ENCODE assay signal across 8 cellular contexts in genomic region chr6:75934643-75935472, GRCh38.
DNase-seq lines count a peak whose midpoint lies in the region; ATAC-seq, FAIRE-seq and TF ChIP-seq lines count a peak whose summit lies in the region.

No MANE protein-coding gene starts in this region.

- CTCF ChIA-PET in activated CD4-positive, alpha-beta T cell treated with anti-CD3 and anti-CD28 coated beads for 36 hours (lab: Charles Lee) = interaction anchor here (0.6 to 1.5 kb wide), 7 partner anchors 12 to 1522 kb away, joined by 3 to 5 read pairs (median 4); no protein-coding TSS in a partner anchor
- CTCF ChIA-PET in GM12878 (lab: Yijun Ruan, JAX) = interaction anchor here (0.6 to 7.3 kb wide), 22 partner anchors 9 to 1523 kb away, joined by 3 to 75 read pairs (median 4); no protein-coding TSS in a partner anchor

- H3K27ac Mint-ChIP-seq in activated CD4-positive, alpha-beta T cell treated with anti-CD3 and anti-CD28 coated beads for 36 hours = no peak overlapping the region

- no peak overlapping the region for H3K9ac ChIP-seq in GM12878 (ENCODE audit: control insufficient read depth, insufficient read depth, low read length)

- H4K20me1 ChIP-seq in GM12878 (ENCODE audit: control insufficient read depth, insufficient read depth) = no peaks in the 10 kb centered on the region

- POLR2A ChIA-PET in activated CD4-positive, alpha-beta T cell treated with anti-CD3 and anti-CD28 coated beads for 36 hours (lab: Charles Lee) = no interaction called here
- POLR2A ChIA-PET in GM12878 (lab: Charles Lee) = no interaction called here

- no peaks in the 10 kb centered on the region for H3K79me2 ChIP-seq in GM12878 (ENCODE audit: control insufficient read depth, insufficient read depth, low read length)

- no peaks in the 10 kb centered on the region for H3K9me3 ChIP-seq in GM12878 (replicated peaks; ENCODE audit: control insufficient read depth, insufficient read depth, low read length)

- H3K36me3 Mint-ChIP-seq in activated CD4-positive, alpha-beta T cell treated with anti-CD3 and anti-CD28 coated beads for 36 hours (ENCODE audit: low read depth) = no peaks in the 10 kb centered on the region

- TF ChIP-seq CTCF in GM12878 (IDR thresholded peaks at IDR 0.05 in 2 of 3, conservative IDR thresholded peaks at IDR 0.05 in 1 of 3; ENCODE audit: control insufficient read depth in 2 of 3, extremely low read depth in 1 of 3, insufficient read depth in 1 of 3, low read depth in 3 of 3, low read length in 3 of 3) (peak; percentile 74 to 84 (median 76)), retinal pigment epithelial cell (conservative IDR thresholded peaks at IDR 0.05; ENCODE audit: low read depth, low read length) (peak; percentile 79)

- no TSS peak for BruUV-seq in GM12878 (replicated peaks; lab: Mats Ljungman, UMichigan)

- peak; percentile 49 for ATAC-seq in activated CD4-positive, alpha-beta T cell treated with anti-CD3 and anti-CD28 coated beads for 36 hours
- ATAC-seq in GM21825 (IDR thresholded peaks at IDR 0.05; ENCODE audit: unreplicated experiment) = peak; percentile 80
- peak; percentile 86 for ATAC-seq in GM12878

- DNase-seq in activated CD4-positive, alpha-beta T cell treated with anti-CD3 and anti-CD28 coated beads for 36 hours = peak; percentile 36
- no peak for DNase-seq in activated CD4-positive, alpha-beta T cell treated with anti-CD3 and anti-CD28 coated beads, Interleukin-2, amount 50 U/mL, for 4 hours
- peak; percentile 23 for DNase-seq in OCI-M2 (lab: John Stamatoyannopoulos, UW; ENCODE audit: unreplicated experiment)
- peak; percentile 16 for DNase-seq in GM12878 (ENCODE audit: low read depth, low spot score)
- DNase-seq in iPS DF 19.7 (ENCODE audit: low read depth, low spot score) = peak; percentile 64
- peak; percentile 25 for DNase-seq in retinal pigment epithelial cell (ENCODE audit: low read depth)

- no peaks in the 10 kb centered on the region for H3K36me3 ChIP-seq in GM12878 (ENCODE audit: control insufficient read depth in 2 of 2, insufficient read depth in 2 of 2, low read length in 1 of 2)

- peak; percentile 78 for FAIRE-seq in GM12878 (lab: Jason Lieb, UNC)

- SMC1A ChIA-PET in GM12878 (lab: Charles Lee; ENCODE audit: uncharacterized antibody, unreplicated experiment) = interaction anchor here (0.9 to 4.0 kb wide), 9 partner anchors 12 to 926 kb away, joined by 3 to 19 read pairs (median 4); no protein-coding TSS in a partner anchor

- H2AFZ ChIP-seq in GM12878 (ENCODE audit: control insufficient read depth, low read depth, low read length) = peak overlapping the region; percentile 72

- intact Hi-C loops in activated CD4-positive, alpha-beta T cell treated with anti-CD3 and anti-CD28 coated beads for 36 hours (cut with DNase I, micrococcal nuclease) = loop anchor here (1.0 to 5.0 kb wide), 3 partner anchors 927 to 1522 kb away; no protein-coding TSS in a partner anchor
- intact Hi-C loops in GM12878 (cut with micrococcal nuclease; ENCODE audit: unreplicated experiment) = loop anchor here (2.0 to 10.0 kb wide), 6 partner anchors 232 to 1530 kb away; partner anchors contain the start of gene HTR1B

- peak overlapping the region; percentile 95 for H3K4me2 ChIP-seq in GM12878 (ENCODE audit: control insufficient read depth, insufficient read depth)

- in situ Hi-C loops in GM12878 (cut with MboI) = loop anchor here (10.0 to 25.0 kb wide), 2 partner anchors 927 to 1530 kb away; partner anchors contain the start of gene HTR1B

- no peak for TF ChIP-seq POLR2A in GM12878 (IDR thresholded peaks at IDR 0.05; ENCODE audit: low read depth, low read length)

- H3K4me3 ChIP-seq in GM12878 (peak overlapping the region; percentile 14; the same call in 1 of the 2 replicates), retinal pigment epithelial cell (ENCODE audit: low read length) (peak overlapping the region; percentile 53)

- no peak overlapping the region for H3K27ac ChIP-seq in GM12878 (ENCODE audit: control insufficient read depth, insufficient read depth)

- TF ChIP-seq RAD21 in Ishikawa (IDR thresholded peaks at IDR 0.05; ENCODE audit: low read depth) (peak; percentile 86), GM12878 (IDR thresholded peaks at IDR 0.05; ENCODE audit: insufficient read depth, low read depth, low read length) (peak; percentile 84)

- no peaks in the 10 kb centered on the region; the same call in 1 of the 2 replicates for H3K4me1 ChIP-seq in GM12878 (ENCODE audit: control insufficient read depth, insufficient read depth, low read length)

- no peaks in the 10 kb centered on the region for H3K9me3 Mint-ChIP-seq in activated CD4-positive, alpha-beta T cell treated with anti-CD3 and anti-CD28 coated beads for 36 hours (ENCODE audit: low read depth)

- H3K27me3 Mint-ChIP-seq in activated CD4-positive, alpha-beta T cell treated with anti-CD3 and anti-CD28 coated beads for 36 hours = peaks cover 20% of the 10 kb centered on the region

- peaks cover 0 to 2% of the 10 kb centered on the region in 2 experiments; a peak in 1 of 4 replicates for H3K27me3 ChIP-seq in GM12878 (replicated peaks in 1 of 2; ENCODE audit: control insufficient read depth in 2 of 2, insufficient read depth in 2 of 2, low read length in 1 of 2)

- H3K4me3 Mint-ChIP-seq in activated CD4-positive, alpha-beta T cell treated with anti-CD3 and anti-CD28 coated beads for 36 hours = peak overlapping the region; percentile 0

- TF ChIP-seq EP300 in Ishikawa (IDR thresholded peaks at IDR 0.05; ENCODE audit: borderline replicate concordance) = no peak
- no peak for TF ChIP-seq EP300 in GM12878 (IDR thresholded peaks at IDR 0.05; ENCODE audit: borderline replicate concordance in 1 of 2, control insufficient read depth in 1 of 2, low read depth in 2 of 2, low read length in 2 of 2)

- RAD21 ChIA-PET in GM12878 (lab: Charles Lee; ENCODE audit: unreplicated experiment) = interaction anchor here (1.5 to 2.3 kb wide), 2 partner anchors 41 to 926 kb away, joined by 7 to 13 read pairs; no protein-coding TSS in a partner anchor

- 6% methylated on average over 31 of the region's 32 CpGs for WGBS in GM12878 (ENCODE audit: insufficient coverage, insufficient replicate concordance, low lambda C conversion rate, missing lambda C conversion rate)

- H3K4me1 Mint-ChIP-seq in activated CD4-positive, alpha-beta T cell treated with anti-CD3 and anti-CD28 coated beads for 36 hours = peaks cover 7% of the 10 kb centered on the region

TF ChIP-seq in Ishikawa, 13 proteins besides CTCF, POLR2A, EP300 and RAD21:
- TF ChIP-seq YY1 (IDR thresholded peaks at IDR 0.05; ENCODE audit: low read depth) (no peak), MAX (IDR thresholded peaks at IDR 0.05) (peak; percentile 54; the same call in 1 of the 2 replicates)

TF ChIP-seq in GM12878, 131 proteins besides CTCF, POLR2A, EP300 and RAD21:
- 0 out of 2 replicates have a peak, but pooled peaks have one; percentile 16 for TF ChIP-seq YY1 (IDR thresholded peaks at IDR 0.05; ENCODE audit: low read depth, low read length)
- TF ChIP-seq SMC3 (IDR thresholded peaks at IDR 0.05; ENCODE audit: borderline replicate concordance, low read length) = peak; percentile 64
- TF ChIP-seq MEF2B (IDR thresholded peaks at IDR 0.05; ENCODE audit: partially characterized antibody, poor library complexity, severe bottlenecking) = no peak

Comparison
In these comparisons a context has a peak if more than half of its experiments do, and no peak if none do; other contexts are left out.
1. DNase-seq: peak in activated CD4-positive, alpha-beta T cell treated with anti-CD3 and anti-CD28 coated beads for 36 hours (single experiment), OCI-M2 (single experiment), GM12878 (single experiment), iPS DF 19.7 (single experiment) and retinal pigment epithelial cell (single experiment); none in activated CD4-positive, alpha-beta T cell treated with anti-CD3 and anti-CD28 coated beads, Interleukin-2, amount 50 U/mL, for 4 hours (0 of 2).
2. Peak in every context shown above with its lines, with median percentiles within 50 percentile points of each other: ATAC-seq.